Comparison of ENCODE assay signal across 26 cellular contexts in the genomic region with DNA sequence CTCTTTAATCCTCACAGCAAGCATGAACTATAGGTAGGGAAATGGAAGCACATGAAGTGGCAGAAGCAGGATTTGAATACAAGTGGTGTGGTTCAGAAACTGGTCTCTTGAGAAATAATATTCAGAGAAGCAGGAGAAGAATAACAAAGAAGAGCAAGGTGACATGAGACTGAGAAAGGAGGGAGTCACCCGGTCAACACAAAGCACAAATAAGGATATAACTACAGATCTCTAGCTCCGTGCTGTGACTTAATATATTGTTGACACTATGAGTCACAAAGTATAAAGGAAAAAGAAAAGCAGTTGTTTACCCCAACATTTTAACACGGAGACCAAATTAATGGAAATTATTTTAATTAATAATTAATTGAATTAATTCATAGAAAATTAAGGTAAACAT.
"Had no signal": no experiment of that assay in that cellular context is flagged by ENCODE, and none has a peak within 500 bp of the region (broad histone marks: within the 10 kb centered on the region; RNA-seq: fewer than 3 reads in every experiment).

No MANE protein-coding gene starts in this region.

- H3K27ac Mint-ChIP-seq: activated CD8-positive, alpha-beta memory T cell treated with anti-CD3 and anti-CD28 coated beads, Interleukin-2, amount 10 ng/mL, durations not matched to agents 7 days and 5 days; activated naive CD4-positive, alpha-beta T cell treated with anti-CD3 and anti-CD28 coated beads, Interleukin-2, amount 50 U/mL, for 72 hours; activated T-cell treated with anti-CD3 and anti-CD28 coated beads, Interleukin-2, amount 50 U/mL, for 24 hours; brain; T-helper 1 cell treated with Interleukin-12 subunit alpha and Interleukin-12 subunit beta and Interleukin-4 antibody, amounts not matched to agents 30 μg/mL and 1 μg/mL, for 36 hours had no signal

- H3K36me3 ChIP-seq: Peyer's patch had no signal

- H3K4me3 ChIP-seq: Peyer's patch had no signal

- H3K27ac ChIP-seq: Peyer's patch had no signal

- H3K4me1 ChIP-seq: Peyer's patch had no signal

- H3K9me3 ChIP-seq: Peyer's patch had no signal

- FAIRE-seq: astrocyte had no signal

- DNase-seq: activated CD4-positive, alpha-beta T cell treated with anti-CD3 and anti-CD28 coated beads for 48 hours; activated CD4-positive, alpha-beta T cell treated with anti-CD3 and anti-CD28 coated beads, Interleukin-2, amount 50 U/mL, for 4 hours; activated CD8-positive, alpha-beta memory T cell treated with anti-CD3 and anti-CD28 coated beads, Interleukin-2, amount 10 ng/mL, durations not matched to agents 7 days and 5 days; activated effector memory CD4-positive, alpha-beta T cell treated with anti-CD3 and anti-CD28 coated beads, Interleukin-2, amount 50 U/mL, for 16 hours; activated naive CD4-positive, alpha-beta T cell treated with Interleukin-2 at 50 U/mL for 16 hours; activated T-cell treated with anti-CD3 and anti-CD28 coated beads, Interleukin-2, amount 50 U/mL, for 24 hours; amygdala; cerebellar nuclear complex; KG1; NCI-H1105; NCI-H1436; NCI-H1694 treated with DMSO at 0.1 percent for 48 hours; NCI-H2029 treated with DMSO at 0.1 percent for 48 hours; NCI-H345; NCI-H510A; NCI-H526 treated with DMSO at 0.1 percent for 48 hours; NCI-H82; NK-92 treated with Interleukin-12 subunit alpha and Interleukin-12 subunit beta, amount 100 ng/mL, for 24 hours; OCI-M1; Peyer's patch; SHP77 had no signal

- H3K4me3 Mint-ChIP-seq: activated CD8-positive, alpha-beta memory T cell treated with anti-CD3 and anti-CD28 coated beads, Interleukin-2, amount 10 ng/mL, durations not matched to agents 7 days and 5 days; activated T-cell treated with anti-CD3 and anti-CD28 coated beads, Interleukin-2, amount 50 U/mL, for 24 hours; brain; T-helper 1 cell treated with Interleukin-12 subunit alpha and Interleukin-12 subunit beta and Interleukin-4 antibody, amounts not matched to agents 30 μg/mL and 1 μg/mL, for 36 hours had no signal

- H3K27me3 Mint-ChIP-seq: activated CD8-positive, alpha-beta memory T cell treated with anti-CD3 and anti-CD28 coated beads, Interleukin-2, amount 10 ng/mL, durations not matched to agents 7 days and 5 days; activated T-cell treated with anti-CD3 and anti-CD28 coated beads, Interleukin-2, amount 50 U/mL, for 24 hours had no signal

- H3K27me3 ChIP-seq: Peyer's patch had no signal

- H3K36me3 Mint-ChIP-seq: activated CD8-positive, alpha-beta memory T cell treated with anti-CD3 and anti-CD28 coated beads, Interleukin-2, amount 10 ng/mL, durations not matched to agents 7 days and 5 days; activated naive CD4-positive, alpha-beta T cell treated with anti-CD3 and anti-CD28 coated beads, Interleukin-2, amount 50 U/mL, for 72 hours; brain had no signal

- H3K9me3 Mint-ChIP-seq: activated naive CD4-positive, alpha-beta T cell treated with anti-CD3 and anti-CD28 coated beads, Interleukin-2, amount 50 U/mL, for 72 hours; activated T-cell treated with anti-CD3 and anti-CD28 coated beads, Interleukin-2, amount 50 U/mL, for 24 hours; T-helper 1 cell treated with Interleukin-12 subunit alpha and Interleukin-12 subunit beta and Interleukin-4 antibody, amounts not matched to agents 30 μg/mL and 1 μg/mL, for 36 hours had no signal

- H3K4me1 Mint-ChIP-seq: activated CD8-positive, alpha-beta memory T cell treated with anti-CD3 and anti-CD28 coated beads, Interleukin-2, amount 10 ng/mL, durations not matched to agents 7 days and 5 days had no signal

- ATAC-seq: activated CD4-positive, CD25-positive, alpha-beta regulatory T cell treated with anti-CD3 and anti-CD28 coated beads, Interleukin-2, amount 50 U/mL, for 24 hours; activated CD8-positive, alpha-beta memory T cell treated with anti-CD3 and anti-CD28 coated beads, Interleukin-2, amount 10 ng/mL, durations not matched to agents 7 days and 5 days; activated naive CD4-positive, alpha-beta T cell treated with anti-CD3 and anti-CD28 coated beads, Interleukin-2, amount 50 U/mL, for 72 hours had no signal
